ENCODE assay signal across 8 cellular contexts in genomic region chr6:8435845-8436168, GRCh38. TPM values are rescaled to one million over a fixed set of nuclear protein-coding genes. Genes with fewer than 3 reads are reported as not detected.
DNase-seq lines count a peak whose midpoint lies in the region; ATAC-seq, FAIRE-seq and TF ChIP-seq lines count a peak whose summit lies in the region.

No MANE protein-coding gene starts in this region.

- H3K4me3 ChIP-seq in OCI-LY3 (ENCODE audit: low read length) (peak overlapping the region; percentile 99), endothelial cell of umbilical vein (replicated peaks in 1 of 3; ENCODE audit: insufficient read depth in 1 of 3, low read depth in 1 of 3, low read length in 3 of 3) (peak overlapping the region; percentile 25 to 93 (median 75)), neural cell (ENCODE audit: low read length) (peak overlapping the region; percentile 99)

- H3K4me2 ChIP-seq in OCI-LY3 (ENCODE audit: low read length) (peak overlapping the region; percentile 91), endothelial cell of umbilical vein (ENCODE audit: insufficient read depth, low read length) (peak overlapping the region; percentile 78), neural cell (ENCODE audit: low read length) (peak overlapping the region; percentile 63)

- H3F3A ChIP-seq in neural cell (ENCODE audit: insufficient read depth, low read length, poor library complexity, severe bottlenecking), result no peaks in the 10 kb centered on the region

- TF ChIP-seq CTCF in OCI-LY3 (IDR thresholded peaks at IDR 0.05; ENCODE audit: low read depth, low read length) (no peak), endothelial cell of umbilical vein (IDR thresholded peaks at IDR 0.05; ENCODE audit: extremely low read depth in 1 of 2, insufficient read depth in 1 of 2, low read depth in 1 of 2, low read length in 2 of 2) (no peak), neural cell (IDR thresholded peaks at IDR 0.05; ENCODE audit: poor library complexity, severe bottlenecking) (no peak), GM10266 (IDR thresholded peaks at IDR 0.05; ENCODE audit: control insufficient read depth, insufficient read depth, low read depth, missing control alignments) (no peak)

- H4K20me1 ChIP-seq in OCI-LY3 (ENCODE audit: insufficient read depth, low read length), result peaks cover 3% of the 10 kb centered on the region; the same call in 1 of the 2 replicates
- no peaks in the 10 kb centered on the region for H4K20me1 ChIP-seq in endothelial cell of umbilical vein (replicated peaks; ENCODE audit: control insufficient read depth, extremely low read depth, insufficient read depth, low read length)
- H4K20me1 ChIP-seq in neural cell (ENCODE audit: insufficient read depth), result no peaks in the 10 kb centered on the region

- H3K9me3 ChIP-seq in OCI-LY3 (ENCODE audit: insufficient read depth, low read length) (no peaks in the 10 kb centered on the region), endothelial cell of umbilical vein (replicated peaks; ENCODE audit: control insufficient read depth, insufficient read depth, low read length) (no peaks in the 10 kb centered on the region), neural cell (ENCODE audit: low read length) (no peaks in the 10 kb centered on the region)

- TF ChIP-seq RAD21 in neural cell (conservative IDR thresholded peaks at IDR 0.05), result no peak

- CTCF ChIA-PET in endothelial cell of umbilical vein (lab: Charles Lee), result interaction anchor here (1.4 kb wide), 1 partner anchor 1994 kb away, joined by 5 read pairs; no protein-coding TSS in a partner anchor

- H3K9me2 ChIP-seq in neural cell (ENCODE audit: insufficient read depth, low read length), result no peaks in the 10 kb centered on the region

- peak overlapping the region; percentile 99 for H3K9ac ChIP-seq in OCI-LY3 (ENCODE audit: low read length)
- H3K9ac ChIP-seq in endothelial cell of umbilical vein (replicated peaks; ENCODE audit: extremely low read depth, insufficient read depth, low read length), result peak overlapping the region; percentile 96
- peak overlapping the region; percentile 84 for H3K9ac ChIP-seq in neural cell (ENCODE audit: low read length)

- ATAC-seq in GM18909 (IDR thresholded peaks at IDR 0.05; ENCODE audit: poor library complexity, unreplicated experiment), result peak; percentile 2

- peaks cover 14% of the 10 kb centered on the region for H3K4me1 ChIP-seq in OCI-LY3 (ENCODE audit: low read length)
- H3K4me1 ChIP-seq in endothelial cell of umbilical vein (ENCODE audit: control insufficient read depth, extremely low read depth, insufficient read depth, low read length), result peaks cover 17% of the 10 kb centered on the region

- no peak for FAIRE-seq in endothelial cell of umbilical vein (lab: Jason Lieb, UNC)

- no peaks in the 10 kb centered on the region for H3K9me1 ChIP-seq in endothelial cell of umbilical vein (replicated peaks; ENCODE audit: control insufficient read depth, extremely low read depth, insufficient read depth, low read length)

- POLR2A ChIA-PET in endothelial cell of umbilical vein (lab: Charles Lee), result interaction anchor here (1.2 kb wide), 1 partner anchor 15 kb away, joined by 3 read pairs; no protein-coding TSS in a partner anchor

- DNase-seq in endothelial cell of umbilical vein (ENCODE audit: low read depth, low spot score), result no peak
- no peak for DNase-seq in GM10266 (ENCODE audit: extremely low spot score)
- DNase-seq in NCI-H1048 (lab: John Stamatoyannopoulos, UW), result no peak
- no peak for DNase-seq in T1000 (lab: John Stamatoyannopoulos, UW)
- no peak for DNase-seq in SKM-1 treated with dmso at 0.1 percent for 144 hours (lab: John Stamatoyannopoulos, UW; ENCODE audit: unreplicated experiment)

- H3K27me3 ChIP-seq in OCI-LY3 (ENCODE audit: low read depth, low read length), result no peaks in the 10 kb centered on the region
- H3K27me3 ChIP-seq in endothelial cell of umbilical vein (ENCODE audit: control insufficient read depth in 2 of 2, insufficient read depth in 2 of 2, low read length in 2 of 2), result no peaks in the 10 kb centered on the region
- no peaks in the 10 kb centered on the region for H3K27me3 ChIP-seq in neural cell (ENCODE audit: insufficient read depth, low read depth, low read length)

- dilution Hi-C loops in endothelial cell of umbilical vein (cut with MboI; ENCODE audit: extremely low pct_ligation_motif_present, low sequenced_read_pairs), result no loop called here

- TSS peak; percentile 88 for BruUV-seq in endothelial cell of umbilical vein (replicated peaks; lab: Mats Ljungman, UMichigan)

- H3K27ac ChIP-seq in OCI-LY3 (ENCODE audit: low read length), result peak overlapping the region; percentile 35
- peak overlapping the region; percentile 74 for H3K27ac ChIP-seq in endothelial cell of umbilical vein (ENCODE audit: insufficient read depth, low read depth, low read length)
- peak overlapping the region; percentile 78 for H3K27ac ChIP-seq in neural cell (ENCODE audit: low read length)

- intact Hi-C loops in endothelial cell of umbilical vein (cut with micrococcal nuclease), result loop anchor here (10.0 kb wide), 1 partner anchor 1989 kb away; no protein-coding TSS in a partner anchor

- TF ChIP-seq POLR2A in endothelial cell of umbilical vein (IDR thresholded peaks at IDR 0.05; ENCODE audit: low read depth, low read length), result no peak

- peak overlapping the region; percentile 97 for H2AFZ ChIP-seq in OCI-LY3 (ENCODE audit: low read depth, low read length)
- H2AFZ ChIP-seq in endothelial cell of umbilical vein (ENCODE audit: low read depth, low read length), result peak overlapping the region; percentile 97
- peak overlapping the region; percentile 100 for H2AFZ ChIP-seq in neural cell (ENCODE audit: low read depth, low read length)

- H3K36me3 ChIP-seq in OCI-LY3 (replicated peaks; ENCODE audit: low read depth, low read length) (no peaks in the 10 kb centered on the region), endothelial cell of umbilical vein (ENCODE audit: control insufficient read depth in 2 of 2, extremely low read depth in 1 of 2, insufficient read depth in 2 of 2, low read length in 2 of 2) (no peaks in the 10 kb centered on the region), neural cell (ENCODE audit: insufficient read depth, low read length) (no peaks in the 10 kb centered on the region)

- TF ChIP-seq EP300 in neural cell (conservative IDR thresholded peaks at IDR 0.05; ENCODE audit: poor library complexity, severe bottlenecking), result no peak

- H3K79me2 ChIP-seq in OCI-LY3 (ENCODE audit: low read length) (peaks cover 28% of the 10 kb centered on the region), endothelial cell of umbilical vein (ENCODE audit: control insufficient read depth, insufficient read depth, low read length) (peaks cover 38% of the 10 kb centered on the region), neural cell (replicated peaks; ENCODE audit: insufficient read depth, low read length) (peaks cover 21% of the 10 kb centered on the region)

TF ChIP-seq in endothelial cell of umbilical vein, 7 proteins besides CTCF, POLR2A, EP300 and RAD21:
- TF ChIP-seq GATA2 (IDR thresholded peaks at IDR 0.05; ENCODE audit: insufficient read depth, insufficient read length, low read depth, low read length) (no peak), MYC (IDR thresholded peaks at IDR 0.05; ENCODE audit: low read depth, low read length) (no peak)

TF ChIP-seq in neural cell, 6 proteins besides CTCF, POLR2A, EP300 and RAD21:
- TF ChIP-seq REST (IDR thresholded peaks at IDR 0.05; ENCODE audit: borderline replicate concordance) (no peak), MXI1 (conservative IDR thresholded peaks at IDR 0.05; ENCODE audit: poor library complexity, severe bottlenecking) (no peak), TAF1 (IDR thresholded peaks at IDR 0.05; ENCODE audit: low read depth) (no peak), SMC3 (conservative IDR thresholded peaks at IDR 0.05; ENCODE audit: poor library complexity) (no peak), POLR2AphosphoS5 (IDR thresholded peaks at IDR 0.05) (no peak), EZH2 (IDR thresholded peaks at IDR 0.05; ENCODE audit: borderline replicate concordance, insufficient read depth, low read length, poor library complexity, severe bottlenecking) (no peak)

RNA-seq across cellular contexts. Expression of gene SLC35B3, which starts 0.5 kb away (rescaled TPM):
- total RNA-seq in endothelial cell of umbilical vein, result 16.8 and 21.5 TPM in 2 replicates
- polyA plus RNA-seq in endothelial cell of umbilical vein, result 9.8 and 11.9 TPM in 2 replicates
- polyA plus RNA-seq in endothelial cell of umbilical vein (2011; cell fraction: cytosol; rRNA removed), result 12.4 and 13.3 TPM in 2 replicates
- 12.8 and 16.8 TPM in 2 replicates for polyA plus RNA-seq in endothelial cell of umbilical vein (2011; cell fraction: nucleus; rRNA removed)
- polyA plus RNA-seq in endothelial cell of umbilical vein (2012), result 19.1 and 23.0 TPM in 2 replicates
- 7.4 and 9.2 TPM in 2 replicates for polyA minus RNA-seq in endothelial cell of umbilical vein
- 2.3 TPM for polyA minus RNA-seq in endothelial cell of umbilical vein (2011; cell fraction: cytosol; rRNA and poly(A)+ RNA removed)
- 9.0 and 9.1 TPM in 2 replicates for polyA minus RNA-seq in endothelial cell of umbilical vein (2011; cell fraction: nucleus; rRNA and poly(A)+ RNA removed)
- 22.0 and 22.3 TPM in 2 replicates for polyA plus RNA-seq in neural cell
- polyA minus RNA-seq in neural cell, result 11.8 and 12.2 TPM in 2 replicates
